Comparison of ENCODE assay signal across 8 cellular contexts in the genomic region with DNA sequence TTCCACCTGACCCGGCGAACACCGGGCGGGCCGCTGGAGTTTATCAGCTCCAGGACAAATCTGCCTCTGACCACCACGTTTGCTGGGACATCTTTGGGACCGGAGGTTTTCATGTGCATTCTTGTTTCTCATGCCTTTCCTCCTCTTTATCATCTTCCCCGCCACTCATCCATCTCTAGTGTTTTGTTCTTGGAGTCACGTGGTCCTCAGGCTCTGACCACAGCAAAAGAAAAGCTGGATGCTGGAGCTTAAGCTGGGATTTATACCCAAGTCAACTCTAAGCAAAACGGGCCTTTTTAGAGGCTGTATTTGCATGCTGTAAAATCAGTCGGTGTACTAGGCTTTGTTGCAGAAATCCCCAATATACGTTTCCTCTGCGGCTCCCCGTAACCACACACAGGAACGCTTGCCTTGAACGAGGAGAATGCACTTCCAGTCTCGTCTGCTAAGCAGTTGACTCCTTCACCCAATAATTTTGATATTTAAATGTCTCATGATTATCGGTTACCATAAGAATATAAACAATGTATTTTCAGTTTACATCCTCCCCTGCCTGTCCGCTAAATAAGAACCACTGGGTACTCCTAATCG. TPM values are rescaled to one million over a fixed set of nuclear protein-coding genes. Genes with fewer than 3 reads are reported as not detected.
DNase-seq lines count a peak whose midpoint lies in the region; ATAC-seq, FAIRE-seq and TF ChIP-seq lines count a peak whose summit lies in the region.

No MANE protein-coding gene starts in this region.

- H3K4me3 ChIP-seq in A549: peak overlapping the region; percentile 75
- H3K4me3 ChIP-seq in Loucy (ENCODE audit: low read length, poor library complexity, severe bottlenecking): peak overlapping the region; percentile 80
- peak overlapping the region; percentile 74 to 86 (median 82) for H3K4me3 ChIP-seq in esophagus muscularis mucosa

- peak overlapping the region; percentile 83 to 95 for H3K27ac Mint-ChIP-seq in natural killer cell treated with Interleukin-12 subunit alpha and Interleukin-12 subunit beta and Interleukin-15 and Interleukin-18, amount 100 ng/mL, for 72 hours

- peaks cover 37 to 50% of the 10 kb centered on the region in 2 donors for H3K4me1 Mint-ChIP-seq in natural killer cell treated with Interleukin-12 subunit alpha and Interleukin-12 subunit beta and Interleukin-15 and Interleukin-18, amount 100 ng/mL, for 72 hours (ENCODE audit: low read depth in 2 of 2)

- POLR2A ChIA-PET in A549 (lab: Yijun Ruan, JAX): interaction anchor here (0.9 kb wide), 1 partner anchor 37 kb away, joined by 3 read pairs; no protein-coding TSS in a partner anchor

- WGBS in A549 (ENCODE audit: missing lambda C conversion rate): under 1% methylated on average over 20 of the region's 20 CpGs
- 19% methylated on average over 19 of the region's 20 CpGs for WGBS in esophagus muscularis mucosa

- H3K9me3 Mint-ChIP-seq in natural killer cell treated with Interleukin-12 subunit alpha and Interleukin-12 subunit beta and Interleukin-15 and Interleukin-18, amount 100 ng/mL, for 72 hours: no peaks in the 10 kb centered on the region

- H3K4me2 ChIP-seq in A549 (peak overlapping the region; percentile 99), Loucy (ENCODE audit: low read depth, low read length, poor library complexity, severe bottlenecking) (peak overlapping the region; percentile 89)

- no peaks in the 10 kb centered on the region for H3K9me2 ChIP-seq in Loucy (replicated peaks; ENCODE audit: low read depth, low read length)

- no peaks in the 10 kb centered on the region for H3F3A ChIP-seq in Loucy (ENCODE audit: low read depth)

- H3K36me3 ChIP-seq in Loucy (ENCODE audit: insufficient read depth, low read length): peaks cover 22% of the 10 kb centered on the region; the same call in 1 of the 2 replicates
- H3K36me3 ChIP-seq in esophagus muscularis mucosa: peaks cover 24 to 60% (median 51%) of the 10 kb centered on the region in 4 donors

- no peak for FAIRE-seq in A549 (lab: Jason Lieb, UNC)

- H3K4me3 Mint-ChIP-seq in natural killer cell treated with Interleukin-12 subunit alpha and Interleukin-12 subunit beta and Interleukin-15 and Interleukin-18, amount 100 ng/mL, for 72 hours: peak overlapping the region; percentile 99

- CTCF ChIA-PET in A549 (lab: Yijun Ruan, JAX): interaction anchor here (1.2 to 1.5 kb wide), 2 partner anchors 20 to 132 kb away, joined by 3 to 4 read pairs; no protein-coding TSS in a partner anchor

- peaks cover 80% of the 10 kb centered on the region for H3K79me2 ChIP-seq in Loucy (ENCODE audit: insufficient read depth, low read length)

- TF ChIP-seq POLR2A in A549 (IDR thresholded peaks at IDR 0.05; ENCODE audit: low read length) (no peak), esophagus muscularis mucosa (IDR thresholded peaks at IDR 0.05; ENCODE audit: low read depth) (no peak)

- ATAC-seq in A549: peak; percentile 3 to 22; a peak in 5 of 6 replicates
- peak; percentile 3 for ATAC-seq in GM18508 (IDR thresholded peaks at IDR 0.05; ENCODE audit: insufficient read depth, unreplicated experiment)
- ATAC-seq in natural killer cell treated with Interleukin-12 subunit alpha and Interleukin-12 subunit beta and Interleukin-15 and Interleukin-18, amount 100 ng/mL, for 72 hours: no peak
- ATAC-seq in GM21529 (IDR thresholded peaks at IDR 0.05; ENCODE audit: unreplicated experiment): no peak

- peak; percentile 36 to 38 for DNase-seq in A549 (ENCODE audit: low read depth in 1 of 2, low spot score in 1 of 2)
- no peak for DNase-seq in esophagus muscularis mucosa (ENCODE audit: extremely low spot score)
- DNase-seq in natural killer cell treated with Interleukin-12 subunit alpha and Interleukin-12 subunit beta and Interleukin-15 and Interleukin-18, amount 100 ng/mL, for 72 hours (ENCODE audit: low spot score): peak; percentile 61
- no peak for DNase-seq in glomerular visceral epithelial cell (ENCODE audit: extremely low spot score)

- intact Hi-C loops in esophagus muscularis mucosa (cut with DNase I): loop anchor here (10.0 kb wide), 1 partner anchor 456 kb away; a partner anchor contains a TSS

- no peak for TF ChIP-seq RAD21 in A549 (conservative IDR thresholded peaks at IDR 0.05 in 1 of 2, IDR thresholded peaks at IDR 0.05 in 1 of 2)

- H3K4me1 ChIP-seq in A549 (peaks cover 10% of the 10 kb centered on the region; the same call in 2 of the 3 replicates), Loucy (ENCODE audit: insufficient read depth, low read length, poor library complexity, severe bottlenecking) (peaks cover 36% of the 10 kb centered on the region), esophagus muscularis mucosa (peaks cover 25 to 64% (median 48%) of the 10 kb centered on the region in 4 donors)

- no peaks in the 10 kb centered on the region for H3K27me3 Mint-ChIP-seq in natural killer cell treated with Interleukin-12 subunit alpha and Interleukin-12 subunit beta and Interleukin-15 and Interleukin-18, amount 100 ng/mL, for 72 hours

- H4K20me1 ChIP-seq in Loucy (ENCODE audit: insufficient read depth, low read length, poor library complexity, severe bottlenecking): peaks cover 27% of the 10 kb centered on the region

- peaks cover 21% of the 10 kb centered on the region for H3K36me3 Mint-ChIP-seq in natural killer cell treated with Interleukin-12 subunit alpha and Interleukin-12 subunit beta and Interleukin-15 and Interleukin-18, amount 100 ng/mL, for 72 hours

- H3K9me3 ChIP-seq in A549 (no peaks in the 10 kb centered on the region), Loucy (ENCODE audit: insufficient read depth, low read depth, low read length) (no peaks in the 10 kb centered on the region), esophagus muscularis mucosa (no peaks in the 10 kb centered on the region)

- H3K27me3 ChIP-seq in Loucy (ENCODE audit: insufficient read depth, low read length, poor library complexity, severe bottlenecking): no peaks in the 10 kb centered on the region
- H3K27me3 ChIP-seq in esophagus muscularis mucosa: no peaks in the 10 kb centered on the region

- TF ChIP-seq CTCF in A549 (IDR thresholded peaks at IDR 0.05) (no peak), Loucy (conservative IDR thresholded peaks at IDR 0.05; ENCODE audit: low read length) (no peak), VCaP (conservative IDR thresholded peaks at IDR 0.05) (no peak), esophagus muscularis mucosa (IDR thresholded peaks at IDR 0.05) (no peak)

- peak overlapping the region; percentile 84 for H3K9ac ChIP-seq in Loucy (ENCODE audit: low read depth, low read length, poor library complexity, severe bottlenecking)

- TF ChIP-seq EP300 in A549 (IDR thresholded peaks at IDR 0.05) (no peak), esophagus muscularis mucosa (IDR thresholded peaks at IDR 0.05) (no peak)

- peak overlapping the region; percentile 89 for H2AFZ ChIP-seq in Loucy (ENCODE audit: low read length)

- H3K27ac ChIP-seq in A549 (peak overlapping the region; percentile 87 to 94), VCaP (peak overlapping the region; percentile 94), esophagus muscularis mucosa (replicated peaks in 1 of 4) (peak overlapping the region; percentile 80 to 87 (median 82))

TF ChIP-seq in A549, 52 proteins besides CTCF, POLR2A, EP300 and RAD21 (continues in another document):
- TF ChIP-seq EHMT2 (IDR thresholded peaks at IDR 0.05; ENCODE audit: low read depth): no peak
- TF ChIP-seq, protein P1, sequence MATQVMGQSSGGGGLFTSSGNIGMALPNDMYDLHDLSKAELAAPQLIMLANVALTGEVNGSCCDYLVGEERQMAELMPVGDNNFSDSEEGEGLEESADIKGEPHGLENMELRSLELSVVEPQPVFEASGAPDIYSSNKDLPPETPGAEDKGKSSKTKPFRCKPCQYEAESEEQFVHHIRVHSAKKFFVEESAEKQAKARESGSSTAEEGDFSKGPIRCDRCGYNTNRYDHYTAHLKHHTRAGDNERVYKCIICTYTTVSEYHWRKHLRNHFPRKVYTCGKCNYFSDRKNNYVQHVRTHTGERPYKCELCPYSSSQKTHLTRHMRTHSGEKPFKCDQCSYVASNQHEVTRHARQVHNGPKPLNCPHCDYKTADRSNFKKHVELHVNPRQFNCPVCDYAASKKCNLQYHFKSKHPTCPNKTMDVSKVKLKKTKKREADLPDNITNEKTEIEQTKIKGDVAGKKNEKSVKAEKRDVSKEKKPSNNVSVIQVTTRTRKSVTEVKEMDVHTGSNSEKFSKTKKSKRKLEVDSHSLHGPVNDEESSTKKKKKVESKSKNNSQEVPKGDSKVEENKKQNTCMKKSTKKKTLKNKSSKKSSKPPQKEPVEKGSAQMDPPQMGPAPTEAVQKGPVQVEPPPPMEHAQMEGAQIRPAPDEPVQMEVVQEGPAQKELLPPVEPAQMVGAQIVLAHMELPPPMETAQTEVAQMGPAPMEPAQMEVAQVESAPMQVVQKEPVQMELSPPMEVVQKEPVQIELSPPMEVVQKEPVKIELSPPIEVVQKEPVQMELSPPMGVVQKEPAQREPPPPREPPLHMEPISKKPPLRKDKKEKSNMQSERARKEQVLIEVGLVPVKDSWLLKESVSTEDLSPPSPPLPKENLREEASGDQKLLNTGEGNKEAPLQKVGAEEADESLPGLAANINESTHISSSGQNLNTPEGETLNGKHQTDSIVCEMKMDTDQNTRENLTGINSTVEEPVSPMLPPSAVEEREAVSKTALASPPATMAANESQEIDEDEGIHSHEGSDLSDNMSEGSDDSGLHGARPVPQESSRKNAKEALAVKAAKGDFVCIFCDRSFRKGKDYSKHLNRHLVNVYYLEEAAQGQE (IDR thresholded peaks at IDR 0.05): no peak

RNA-seq across cellular contexts. Expression of a gene that starts 0.6 kb away (rescaled TPM):
- polyA plus RNA-seq in A549 (2011; rRNA removed): 38.1 and 76.0 TPM in 2 replicates
- 207 and 355 TPM in 2 replicates for polyA plus RNA-seq in A549 (2012; cell fraction: cytosol; rRNA removed)
- 106 and 113 TPM in 2 replicates for polyA plus RNA-seq in A549 (2012; cell fraction: nucleus; rRNA removed)
- polyA plus RNA-seq in A549 (2017; fragmentation: RNase III; extraction: RNeasy Plus Mini Kit Qiagen cat#74134 plus additional on column Dnase treatment): 192 to 201 TPM (median 196 TPM) in 3 replicates
- 18.3 and 28.8 TPM in 2 replicates for polyA minus RNA-seq in A549 (2011; rRNA and poly(A)+ RNA removed)
- total RNA-seq in esophagus muscularis mucosa: 10 to 100 TPM; 54.7 to 66.4 (median 55.7) TPM
- 10 to 100 TPM; 25.3 to 35.5 TPM for total RNA-seq in natural killer cell treated with Interleukin-12 subunit alpha and Interleukin-12 subunit beta and Interleukin-15 and Interleukin-18, amount 100 ng/mL, for 72 hours

RNA-seq across cellular contexts. Expression of a gene that starts 0.9 kb away (rescaled TPM):
- polyA plus RNA-seq in A549 (2011; rRNA removed): 124 and 127 TPM in 2 replicates
- polyA plus RNA-seq in A549 (2012; cell fraction: cytosol; rRNA removed): 158 and 167 TPM in 2 replicates
- 84.2 and 85.1 TPM in 2 replicates for polyA plus RNA-seq in A549 (2012; cell fraction: nucleus; rRNA removed)
- polyA plus RNA-seq in A549 (2017; fragmentation: RNase III; extraction: RNeasy Plus Mini Kit Qiagen cat#74134 plus additional on column Dnase treatment): 111 to 120 TPM (median 114 TPM) in 3 replicates
- 50.1 and 55.3 TPM in 2 replicates for polyA minus RNA-seq in A549 (2011; rRNA and poly(A)+ RNA removed)
- 10 to 100 TPM; 42.6 to 56.1 (median 46.2) TPM for total RNA-seq in esophagus muscularis mucosa
- 10 to 100 TPM; 45.3 to 62.7 TPM for total RNA-seq in natural killer cell treated with Interleukin-12 subunit alpha and Interleukin-12 subunit beta and Interleukin-15 and Interleukin-18, amount 100 ng/mL, for 72 hours

Comparison
In these comparisons a context has a peak if more than half of its experiments do, and no peak if none do; other contexts are left out.
1. ATAC-seq: peak in A549 (2 of 2) and GM18508 (single experiment); none in natural killer cell treated with Interleukin-12 subunit alpha and Interleukin-12 subunit beta and Interleukin-15 and Interleukin-18, amount 100 ng/mL, for 72 hours (0 of 2) and GM21529 (single experiment).
2. DNase-seq: peak in A549 (2 of 2) and natural killer cell treated with Interleukin-12 subunit alpha and Interleukin-12 subunit beta and Interleukin-15 and Interleukin-18, amount 100 ng/mL, for 72 hours (single experiment); none in esophagus muscularis mucosa (single experiment) and glomerular visceral epithelial cell (single experiment).
3. Peak in every context shown above with its lines, with median percentiles within 50 percentile points of each other: H3K27ac ChIP-seq and H3K4me3 ChIP-seq.